ENCODE assay signal across 7 cellular contexts in genomic region chr2:207768891-207769596, GRCh38. TPM values are rescaled to one million over a fixed set of nuclear protein-coding genes. Genes with fewer than 3 reads are reported as not detected.
DNase-seq lines count a peak whose midpoint lies in the region; ATAC-seq and TF ChIP-seq lines count a peak whose summit lies in the region.

No MANE protein-coding gene starts in this region.

- no peak overlapping the region for H3K27ac Mint-ChIP-seq in activated CD8-positive, alpha-beta T cell treated with anti-CD3 and anti-CD28 coated beads, Interleukin-2, amount 10 ng/mL, durations not matched to agents 7 days and 5 days

- H3K27me3 ChIP-seq in foreskin keratinocyte: no peaks in the 10 kb centered on the region
- H3K27me3 ChIP-seq in ovary: no peaks in the 10 kb centered on the region

- intact Hi-C loops in ovary (cut with DNase I): loop anchor here in 3 of 4 donors (1.0 to 10.0 kb wide), 6 partner anchors 144 to 273 kb away; partner anchors contain the start of gene METTL21A (in 1 of the 3)

- no peaks in the 10 kb centered on the region for H3K36me3 Mint-ChIP-seq in activated CD8-positive, alpha-beta T cell treated with anti-CD3 and anti-CD28 coated beads, Interleukin-2, amount 10 ng/mL, durations not matched to agents 7 days and 5 days (ENCODE audit: low read depth)

- H3K9me3 Mint-ChIP-seq in activated CD8-positive, alpha-beta T cell treated with anti-CD3 and anti-CD28 coated beads, Interleukin-2, amount 10 ng/mL, durations not matched to agents 7 days and 5 days (ENCODE audit: insufficient read depth): no peaks in the 10 kb centered on the region

- CTCF ChIA-PET in activated CD8-positive, alpha-beta T cell treated with anti-CD3 and anti-CD28 coated beads, Interleukin-2, amount 10 ng/mL, durations not matched to agents 7 days and 5 days (lab: Charles Lee): interaction anchor here (1.4 kb wide), 1 partner anchor 23 kb away, joined by 6 read pairs; no protein-coding TSS in a partner anchor

- POLR2A ChIA-PET in activated CD8-positive, alpha-beta T cell treated with anti-CD3 and anti-CD28 coated beads, Interleukin-2, amount 10 ng/mL, durations not matched to agents 7 days and 5 days (lab: Charles Lee): no interaction called here

- no peak for TF ChIP-seq POLR2A in ovary (IDR thresholded peaks at IDR 0.05)

- ATAC-seq in GM21786 (IDR thresholded peaks at IDR 0.05; ENCODE audit: unreplicated experiment) (peak; percentile 3), foreskin keratinocyte (peak; percentile 15)
- ATAC-seq in activated CD8-positive, alpha-beta T cell treated with anti-CD3 and anti-CD28 coated beads, Interleukin-2, amount 10 ng/mL, durations not matched to agents 7 days and 5 days: peak; percentile 17

- H3K27me3 Mint-ChIP-seq in activated CD8-positive, alpha-beta T cell treated with anti-CD3 and anti-CD28 coated beads, Interleukin-2, amount 10 ng/mL, durations not matched to agents 7 days and 5 days (ENCODE audit: low read depth): peaks cover 56% of the 10 kb centered on the region

- H3K4me1 Mint-ChIP-seq in activated CD8-positive, alpha-beta T cell treated with anti-CD3 and anti-CD28 coated beads, Interleukin-2, amount 10 ng/mL, durations not matched to agents 7 days and 5 days (ENCODE audit: low read depth): peaks cover 29% of the 10 kb centered on the region

- H3K4me3 ChIP-seq in GM12865 (ENCODE audit: low read depth, low read length) (peak overlapping the region; percentile 91), LNCaP clone FGC (ENCODE audit: low read depth, low read length) (peak overlapping the region; percentile 62), ovary (peak overlapping the region; percentile 93)

- DNase-seq in GM12865 (ENCODE audit: low read depth) (peak; percentile 35), LNCaP clone FGC (ENCODE audit: low read depth) (no peak), foreskin keratinocyte (peak in 1 of 2 donors; percentile 37), ovary (peak in 2 of 5 donors; percentile 43), NCI-H1694 (lab: John Stamatoyannopoulos, UW) (no peak)
- DNase-seq in activated CD8-positive, alpha-beta T cell treated with anti-CD3 and anti-CD28 coated beads, Interleukin-2, amount 10 ng/mL, durations not matched to agents 7 days and 5 days: peak; percentile 27

- H3K4me1 ChIP-seq in foreskin keratinocyte: peaks cover 3% of the 10 kb centered on the region
- peaks cover 21% of the 10 kb centered on the region for H3K4me1 ChIP-seq in ovary (ENCODE audit: insufficient read depth)

- H3K27ac ChIP-seq in foreskin keratinocyte (no peak overlapping the region), ovary (peak overlapping the region; percentile 74 to 84)

- no peaks in the 10 kb centered on the region for H3K36me3 ChIP-seq in ovary

- 0% methylated on average over 37 to 51 of the region's 51 CpGs for WGBS in ovary, 3 donors

- TF ChIP-seq CTCF in GM12865 (IDR thresholded peaks at IDR 0.05; ENCODE audit: insufficient read depth, low read depth, low read length, missing control alignments) (no peak), LNCaP clone FGC (IDR thresholded peaks at IDR 0.05; ENCODE audit: control insufficient read depth, extremely low read depth, insufficient read depth) (no peak), foreskin keratinocyte (conservative IDR thresholded peaks at IDR 0.05) (no peak), ovary (IDR thresholded peaks at IDR 0.05) (no peak)

- H3K9me3 ChIP-seq in ovary: no peaks in the 10 kb centered on the region

- no peak for TF ChIP-seq EP300 in ovary (IDR thresholded peaks at IDR 0.05)

- H3K4me3 Mint-ChIP-seq in activated CD8-positive, alpha-beta T cell treated with anti-CD3 and anti-CD28 coated beads, Interleukin-2, amount 10 ng/mL, durations not matched to agents 7 days and 5 days: peak overlapping the region; percentile 78

RNA-seq across cellular contexts. Expression of gene FZD5, which starts 0.7 kb away (rescaled TPM):
- total RNA-seq in activated CD8-positive, alpha-beta T cell treated with anti-CD3 and anti-CD28 coated beads, Interleukin-2, amount 10 ng/mL, durations not matched to agents 7 days and 5 days: under 1 TPM; 0.34 to 0.50 TPM
- total RNA-seq in foreskin keratinocyte (3.6 and 4.3 TPM in 2 replicates), ovary (10 to 100 TPM in 3 of 7 donors, 1 to 10 TPM in 4; 3.2 to 13.0 (median 8.6) TPM)
- polyA plus RNA-seq in foreskin keratinocyte (0.95 and 1.3 TPM in 2 replicates), ovary (1 to 10 TPM; 3.1 to 4.0 TPM)

RNA-seq across cellular contexts. Expression of gene CCNYL1, which starts 57.6 kb away (rescaled TPM):
- 1 to 10 TPM; 6.1 to 6.3 TPM for total RNA-seq in activated CD8-positive, alpha-beta T cell treated with anti-CD3 and anti-CD28 coated beads, Interleukin-2, amount 10 ng/mL, durations not matched to agents 7 days and 5 days
- total RNA-seq in foreskin keratinocyte: 20.8 and 22.5 TPM in 2 replicates
- 11.4 and 12.9 TPM in 2 replicates for polyA plus RNA-seq in foreskin keratinocyte
- total RNA-seq in ovary: 10 to 100 TPM in 2 of 7 donors, 1 to 10 TPM in 5; 5.4 to 13.0 (median 7.4) TPM
- 10 to 100 TPM in 1 of 2 donors, 1 to 10 TPM in 1; 4.3 to 13.8 TPM for polyA plus RNA-seq in ovary

Comparison
In these comparisons a context has a peak if more than half of its experiments do, and no peak if none do; other contexts are left out.
1. DNase-seq: peak in GM12865 (single experiment) and activated CD8-positive, alpha-beta T cell treated with anti-CD3 and anti-CD28 coated beads, Interleukin-2, amount 10 ng/mL, durations not matched to agents 7 days and 5 days (single experiment); none in LNCaP clone FGC (single experiment) and NCI-H1694 (single experiment).
2. Peak in every context shown above with its lines, with median percentiles within 50 percentile points of each other: H3K4me3 ChIP-seq and ATAC-seq.